Comparison of ENCODE assay signal across 12 cellular contexts in genomic region chr4:1296324-1297022, GRCh38. TPM values are rescaled to one million over a fixed set of nuclear protein-coding genes. Genes with fewer than 3 reads are reported as not detected.
A peak's percentile ranks its signal among the peaks of the same experiment; 100 is the strongest.
DNase-seq lines count a peak whose midpoint lies in the region; ATAC-seq and TF ChIP-seq lines count a peak whose summit lies in the region.
"Had no signal": no experiment of that assay in that cellular context is flagged by ENCODE, and none has a peak within 500 bp of the region (broad histone marks: within the 10 kb centered on the region; RNA-seq: fewer than 3 reads in every experiment).

No MANE protein-coding gene starts in this region.

- H3K9me3 ChIP-seq in endodermal cell (ENCODE audit: control insufficient read depth, low read length), result no peaks in the 10 kb centered on the region
- H3K9me3 ChIP-seq in WERI-Rb-1 (ENCODE audit: severe bottlenecking), result no peaks in the 10 kb centered on the region
- H3K9me3 ChIP-seq: heart left ventricle had no signal

- no peak overlapping the region for H3K9ac ChIP-seq in endodermal cell (ENCODE audit: extremely low read depth, low read length, poor library complexity, severe bottlenecking)

- ATAC-seq in HG02798 (IDR thresholded peaks at IDR 0.05; ENCODE audit: poor library complexity, unreplicated experiment), result no peak

- no peaks in the 10 kb centered on the region for H3K27me3 Mint-ChIP-seq in CD14-positive monocyte (ENCODE audit: low read depth in 3 of 3)
- H3K27me3 Mint-ChIP-seq in HFFc6 (ENCODE audit: insufficient read depth), result peaks cover 2% of the 10 kb centered on the region; the same call in 1 of the 2 replicates
- no peaks in the 10 kb centered on the region for H3K27me3 Mint-ChIP-seq in endodermal cell (ENCODE audit: insufficient read depth)
- no peaks in the 10 kb centered on the region for H3K27me3 Mint-ChIP-seq in nephron (ENCODE audit: low read depth)

- H3K4me1 Mint-ChIP-seq in CD14-positive monocyte (peaks cover 52% of the 10 kb centered on the region), HFFc6 (ENCODE audit: low read depth) (peaks cover 35% of the 10 kb centered on the region), endodermal cell (peaks cover 25% of the 10 kb centered on the region), nephron (peaks cover 8% of the 10 kb centered on the region)

- H3K27ac ChIP-seq in endodermal cell (ENCODE audit: low read depth, low read length) (no peak overlapping the region), WERI-Rb-1 (no peak overlapping the region), coronary artery (no peak overlapping the region)

- H3K36me3 ChIP-seq in endodermal cell (ENCODE audit: control insufficient read depth, insufficient read depth, low read length), result peaks cover 26% of the 10 kb centered on the region
- H3K36me3 ChIP-seq in WERI-Rb-1, result peaks cover 67% of the 10 kb centered on the region

- H3K36me3 Mint-ChIP-seq in CD14-positive monocyte, result peaks cover 51 to 66% of the 10 kb centered on the region in 2 donors
- peaks cover 20% of the 10 kb centered on the region for H3K36me3 Mint-ChIP-seq in HFFc6 (ENCODE audit: low read depth)
- peaks cover 50% of the 10 kb centered on the region for H3K36me3 Mint-ChIP-seq in endodermal cell (ENCODE audit: low read depth)
- H3K36me3 Mint-ChIP-seq in nephron (ENCODE audit: low read depth), result peaks cover 20% of the 10 kb centered on the region

- TF ChIP-seq CTCF in CD14-positive monocyte (IDR thresholded peaks at IDR 0.05), result no peak
- TF ChIP-seq CTCF in HFFc6 (IDR thresholded peaks at IDR 0.05), result no peak
- TF ChIP-seq CTCF in endodermal cell (conservative IDR thresholded peaks at IDR 0.05), result no peak
- TF ChIP-seq CTCF in nephron (IDR thresholded peaks at IDR 0.05; ENCODE audit: unreplicated experiment in 3 of 3), result no peak
- no peak for TF ChIP-seq CTCF in WERI-Rb-1 (IDR thresholded peaks at IDR 0.05; ENCODE audit: low read depth, low read length)
- no peak for TF ChIP-seq CTCF in coronary artery (IDR thresholded peaks at IDR 0.05)

- WGBS in endodermal cell (ENCODE audit: insufficient coverage in 1 of 2, insufficient read length in 1 of 2), 2 experiments, result 88 to 91% methylated on average over 16 to 18 of the region's 18 CpGs

- H3K9me3 Mint-ChIP-seq in CD14-positive monocyte (peaks cover 0 to 2% (median 0%) of the 10 kb centered on the region in 7 donors), HFFc6 (no peaks in the 10 kb centered on the region), endodermal cell (no peaks in the 10 kb centered on the region), nephron (no peaks in the 10 kb centered on the region)

- H3K4me3 Mint-ChIP-seq in CD14-positive monocyte, result no peak overlapping the region
- H3K4me3 Mint-ChIP-seq in HFFc6, result no peak overlapping the region
- H3K4me3 Mint-ChIP-seq in endodermal cell, result no peak overlapping the region
- H3K4me3 Mint-ChIP-seq in nephron, result no peak overlapping the region

- no peaks in the 10 kb centered on the region for H3K27me3 ChIP-seq in endodermal cell (ENCODE audit: control insufficient read depth, insufficient read depth, low read length, poor library complexity, severe bottlenecking)
- H3K27me3 ChIP-seq in WERI-Rb-1 (ENCODE audit: insufficient read depth, low read depth, severe bottlenecking), result no peaks in the 10 kb centered on the region
- H3K27me3 ChIP-seq: heart left ventricle had no signal

- H3K27ac Mint-ChIP-seq in CD14-positive monocyte (peak overlapping the region; percentile 1 to 90 (median 83)), HFFc6 (peak overlapping the region; percentile 38; the same call in 1 of the 2 replicates), endodermal cell (peak overlapping the region; percentile 74), nephron (peak overlapping the region in 2 of 3 experiments; percentile 17 to 47)

- DNase-seq in CD14-positive monocyte (ENCODE audit: low spot score) (no peak), HFFc6 (no peak), endodermal cell (peak; percentile 36), WERI-Rb-1 (no peak), coronary artery (ENCODE audit: low spot score) (no peak), midbrain (lab: John Stamatoyannopoulos, UW) (no peak)
- DNase-seq: heart left ventricle; MM.1S; NCI-H2081 treated with DMSO at 0.1 percent for 48 hours; stimulated activated CD4-positive, alpha-beta T cell treated with anti-CD3 and anti-CD28 coated beads, Interleukin-4, amount 100 ng/mL, for 24 hours had no signal

- intact Hi-C loops in CD14-positive monocyte (cut with micrococcal nuclease), result no loop called here

- H3K4me1 ChIP-seq in endodermal cell (ENCODE audit: control insufficient read depth, insufficient read depth, low read length), result peaks cover 4% of the 10 kb centered on the region

- H3K4me3 ChIP-seq in endodermal cell (ENCODE audit: low read length) (no peak overlapping the region), WERI-Rb-1 (ENCODE audit: low read depth, low read length) (no peak overlapping the region), coronary artery (no peak overlapping the region)
- H3K4me3 ChIP-seq: heart left ventricle had no signal

RNA-seq across cellular contexts. Expression of gene MAEA, which starts 6.8 kb away (rescaled TPM):
- 10 to 100 TPM; 34.3 to 37.7 TPM for polyA plus RNA-seq in CD14-positive monocyte
- 10 to 100 TPM; 56.0 to 65.4 (median 60.6) TPM for total RNA-seq in HFFc6 (2021; fragmentation: NEBNext Ultra II Directional; extraction: Animal tissue kit (Norgen Biotek cat#: 25700))
- 10 to 100 TPM; 48.8 to 72.7 TPM for total RNA-seq in endodermal cell
- polyA plus RNA-seq in endodermal cell (2013, experiment 1 of 2), result 72.4 TPM
- 65.4 TPM for polyA plus RNA-seq in endodermal cell (2013, experiment 2 of 2)

RNA-seq across cellular contexts. Expression of gene CTBP1, which starts 47.5 kb away (rescaled TPM):
- polyA plus RNA-seq in CD14-positive monocyte, result 10 to 100 TPM; 21.3 to 42.1 TPM
- 100 to 1,000 TPM; 109 to 126 (median 114) TPM for total RNA-seq in HFFc6 (2021; fragmentation: NEBNext Ultra II Directional; extraction: Animal tissue kit (Norgen Biotek cat#: 25700))
- total RNA-seq in endodermal cell, result 100 to 1,000 TPM; 181 to 189 TPM
- polyA plus RNA-seq in endodermal cell (2013, experiment 1 of 2), result 145 TPM
- polyA plus RNA-seq in endodermal cell (2013, experiment 2 of 2), result 147 TPM

RNA-seq across cellular contexts. Expression of gene UVSSA, which starts 50.5 kb away (rescaled TPM):
- polyA plus RNA-seq in CD14-positive monocyte, result 1 to 10 TPM; 2.6 to 4.8 TPM
- 1 to 10 TPM; 7.7 to 9.0 (median 8.7) TPM for total RNA-seq in HFFc6 (2021; fragmentation: NEBNext Ultra II Directional; extraction: Animal tissue kit (Norgen Biotek cat#: 25700))
- total RNA-seq in endodermal cell, result 10 to 100 TPM; 50.4 to 61.6 TPM
- polyA plus RNA-seq in endodermal cell (2013, experiment 1 of 2), result 19.2 TPM
- polyA plus RNA-seq in endodermal cell (2013, experiment 2 of 2), result 17.1 TPM

Comparison
In these comparisons a context has a peak if more than half of its experiments do, and no peak if none do; other contexts are left out.
1. H3K27ac Mint-ChIP-seq: peak in every context shown above with its lines; median percentile 83 in CD14-positive monocyte; 74 in endodermal cell; 38 in HFFc6; 32 in nephron.
2. RNA of gene UVSSA, which starts 50.5 kb away (total RNA-seq): 50.4 to 61.6 TPM in endodermal cell; 7.7 to 9.0 TPM in HFFc6; every median in the first group is over 4 times any median in the second.